8 cellular contexts compared by ENCODE assay signal in the genomic region with DNA sequence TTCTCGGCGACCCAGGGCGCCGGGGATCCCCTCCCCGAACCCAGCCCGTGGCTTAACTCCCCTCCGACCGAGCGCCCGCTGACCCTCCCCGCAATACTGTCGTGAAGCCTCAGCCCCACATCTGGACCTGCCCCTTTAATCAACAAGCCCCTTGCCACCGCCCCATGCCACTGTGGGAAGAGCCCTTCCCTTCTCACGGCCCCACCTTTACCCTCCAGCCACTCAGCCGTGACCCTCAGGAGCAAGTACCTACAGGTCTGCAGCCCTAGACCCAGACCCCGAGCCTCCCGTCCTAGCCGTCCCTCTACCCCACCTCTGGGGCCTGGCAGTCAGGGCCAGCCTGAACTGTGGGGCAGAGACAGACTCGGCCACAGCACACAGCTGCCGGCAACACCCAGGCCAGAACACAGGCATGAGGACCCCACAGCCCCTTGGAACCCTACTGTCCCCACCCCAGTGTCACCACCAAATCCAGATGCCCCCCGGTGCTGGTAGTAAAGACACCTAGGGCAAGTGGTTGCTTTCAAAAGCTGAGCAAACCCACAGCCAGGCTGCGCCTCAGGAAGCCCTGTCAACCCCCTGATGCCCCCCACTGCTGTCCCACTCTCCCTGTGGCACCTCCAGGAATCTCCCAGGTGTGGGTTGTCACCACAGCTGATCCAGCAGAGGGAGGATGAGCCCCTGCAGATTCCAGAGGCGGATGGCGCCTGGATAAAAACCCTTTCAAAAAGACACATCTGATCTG. TPM values are rescaled to one million over a fixed set of nuclear protein-coding genes. Genes with fewer than 3 reads are reported as not detected.
DNase-seq lines count a peak whose midpoint lies in the region; ATAC-seq and TF ChIP-seq lines count a peak whose summit lies in the region.

No MANE protein-coding gene starts in this region.

- no peaks in the 10 kb centered on the region for H3K36me3 Mint-ChIP-seq in CD4-positive, alpha-beta T cell (ENCODE audit: low read depth)
- no peaks in the 10 kb centered on the region for H3K36me3 Mint-ChIP-seq in osteocyte (ENCODE audit: unreplicated experiment)

- no peak overlapping the region for H3K27ac ChIP-seq in CD4-positive, alpha-beta T cell (ENCODE audit: low read depth, low read length)
- no peak overlapping the region for H3K27ac ChIP-seq in SK-N-MC

- intact Hi-C loops in CD4-positive, alpha-beta T cell (cut with DNase I, micrococcal nuclease), result no loop called here

- H3K4me1 Mint-ChIP-seq in CD4-positive, alpha-beta T cell (ENCODE audit: low read depth), result peaks cover 4% of the 10 kb centered on the region
- H3K4me1 Mint-ChIP-seq in osteocyte (ENCODE audit: unreplicated experiment), result peaks cover 12% of the 10 kb centered on the region

- H3K9me3 Mint-ChIP-seq in CD4-positive, alpha-beta T cell, result no peaks in the 10 kb centered on the region
- no peaks in the 10 kb centered on the region for H3K9me3 Mint-ChIP-seq in osteocyte (ENCODE audit: unreplicated experiment)

- no peak for DNase-seq in CD4-positive, alpha-beta T cell
- DNase-seq in SK-N-MC (ENCODE audit: low read depth, low spot score) (no peak), fibroblast of mammary gland (ENCODE audit: low read depth) (no peak), osteocyte (ENCODE audit: extremely low spot score, unreplicated experiment) (no peak), NCI-H2029 (lab: John Stamatoyannopoulos, UW) (no peak), medulla oblongata (ENCODE audit: extremely low spot score) (no peak), middle frontal gyrus (ENCODE audit: extremely low spot score, low spot score) (no peak)

- no peak for ATAC-seq in CD4-positive, alpha-beta T cell (ENCODE audit: poor library complexity)
- ATAC-seq in HG03457 (IDR thresholded peaks at IDR 0.05; ENCODE audit: unreplicated experiment), result no peak

- CTCF ChIA-PET in CD4-positive, alpha-beta T cell (lab: Charles Lee), result no interaction called here

- H3K27me3 ChIP-seq in CD4-positive, alpha-beta T cell (ENCODE audit: control insufficient read depth, insufficient read depth, low read length), result peaks cover 50% of the 10 kb centered on the region

- no peak overlapping the region for H3K27ac Mint-ChIP-seq in CD4-positive, alpha-beta T cell
- H3K27ac Mint-ChIP-seq in osteocyte (ENCODE audit: unreplicated experiment), result peak overlapping the region; percentile 48

- POLR2A ChIA-PET in CD4-positive, alpha-beta T cell (lab: Charles Lee), result no interaction called here

- H3K9me3 ChIP-seq in CD4-positive, alpha-beta T cell (ENCODE audit: control insufficient read depth, low read length), result no peaks in the 10 kb centered on the region
- no peaks in the 10 kb centered on the region for H3K9me3 ChIP-seq in SK-N-MC (ENCODE audit: low read depth, low read length)

- peak overlapping the region; percentile 90 for H3K4me3 ChIP-seq in SK-N-MC
- H3K4me3 ChIP-seq in fibroblast of mammary gland (ENCODE audit: control insufficient read depth, low read depth, low read length), result peak overlapping the region; percentile 55

- peak overlapping the region; percentile 37 for H3K9ac ChIP-seq in SK-N-MC (ENCODE audit: insufficient read length)

- H3K4me3 Mint-ChIP-seq in CD4-positive, alpha-beta T cell, result peak overlapping the region; percentile 77
- H3K4me3 Mint-ChIP-seq in osteocyte (ENCODE audit: unreplicated experiment), result peak overlapping the region; percentile 82

- TF ChIP-seq CTCF in CD4-positive, alpha-beta T cell (IDR thresholded peaks at IDR 0.05), result no peak
- TF ChIP-seq CTCF in fibroblast of mammary gland (conservative IDR thresholded peaks at IDR 0.05; ENCODE audit: control insufficient read depth, insufficient read depth, low read depth, low read length) (no peak), osteocyte (IDR thresholded peaks at IDR 0.05) (no peak)

- no peaks in the 10 kb centered on the region for H3K36me3 ChIP-seq in SK-N-MC (ENCODE audit: insufficient read depth, low read length)

- peaks cover 51% of the 10 kb centered on the region for H3K27me3 Mint-ChIP-seq in CD4-positive, alpha-beta T cell
- peaks cover 19% of the 10 kb centered on the region for H3K27me3 Mint-ChIP-seq in osteocyte (ENCODE audit: unreplicated experiment)

RNA-seq across cellular contexts. Expression of gene NXPH3, which starts 1.4 kb away (rescaled TPM):
- total RNA-seq in CD4-positive, alpha-beta T cell, result not detected
- total RNA-seq in osteocyte, result 1.3 and 1.6 TPM in 2 replicates
